9 cellular contexts compared by ENCODE assay signal in genomic region chr18:59696311-59697235, GRCh38. TPM values are rescaled to one million over a fixed set of nuclear protein-coding genes. Genes with fewer than 3 reads are reported as not detected.
DNase-seq lines count a peak whose midpoint lies in the region; ATAC-seq, FAIRE-seq and TF ChIP-seq lines count a peak whose summit lies in the region.
"Had no signal": no experiment of that assay in that cellular context is flagged by ENCODE, and none has a peak within 500 bp of the region (broad histone marks: within the 10 kb centered on the region; RNA-seq: fewer than 3 reads in every experiment).

No MANE protein-coding gene starts in this region.

- peak overlapping the region; percentile 75 for H3K9ac ChIP-seq in astrocyte (ENCODE audit: low read length)

- no peaks in the 10 kb centered on the region for H3K9me3 ChIP-seq in astrocyte (ENCODE audit: insufficient read depth, low read depth, low read length)
- no peaks in the 10 kb centered on the region for H3K9me3 ChIP-seq in testis

- H3K79me2 ChIP-seq in astrocyte (ENCODE audit: insufficient read depth, low read length) = peaks cover 10% of the 10 kb centered on the region

- TF ChIP-seq POLR2A in testis (IDR thresholded peaks at IDR 0.05) = no peak
- TF ChIP-seq POLR2A in H54 (IDR thresholded peaks at IDR 0.05; ENCODE audit: low read depth, low read length) = no peak

- H3K4me1 ChIP-seq in astrocyte (ENCODE audit: insufficient read depth, low read length) = peaks cover 8% of the 10 kb centered on the region
- peaks cover 5% of the 10 kb centered on the region for H3K4me1 ChIP-seq in testis

- H3K27ac ChIP-seq in astrocyte (ENCODE audit: low read depth, low read length) (peak overlapping the region; percentile 21), testis (no peak overlapping the region)

- H3K4me1 Mint-ChIP-seq in astrocyte (ENCODE audit: low read depth, unreplicated experiment) = peaks cover 11% of the 10 kb centered on the region

- peak overlapping the region; percentile 71 for H3K4me3 ChIP-seq in astrocyte (ENCODE audit: insufficient read depth, low read depth, low read length)
- H3K4me3 ChIP-seq in testis = peak overlapping the region; percentile 48 to 52

- intact Hi-C loops in testis (cut with DNase I; ENCODE audit: low total_unique reads) = no loop called here

- DNase-seq in astrocyte (ENCODE audit: low read depth) (peak; percentile 59), islet precursor cell (peak; percentile 77), testis (peak; percentile 23), GOT3 (lab: John Stamatoyannopoulos, UW) (no peak), H54 (ENCODE audit: insufficient read length, low spot score) (no peak), NCI-H146 treated with DMSO at 0.1 percent for 48 hours (lab: John Stamatoyannopoulos, UW; ENCODE audit: unreplicated experiment) (no peak)

- no peak overlapping the region for H3K27ac Mint-ChIP-seq in astrocyte (ENCODE audit: unreplicated experiment)

- 3 to 5% methylated on average over 28 to 74 of the region's 79 CpGs for WGBS in testis, 2 donors

- peak overlapping the region; percentile 94 for H2AFZ ChIP-seq in astrocyte (ENCODE audit: low read depth, low read length)

- TF ChIP-seq CTCF in astrocyte (IDR thresholded peaks at IDR 0.05; ENCODE audit: insufficient read depth, low read depth, low read length) = no peak
- no peak for TF ChIP-seq CTCF in testis (IDR thresholded peaks at IDR 0.05)

- peaks cover 13% of the 10 kb centered on the region for H3K36me3 Mint-ChIP-seq in astrocyte (ENCODE audit: low read depth, unreplicated experiment)

- peak overlapping the region; percentile 92 for H3K4me2 ChIP-seq in astrocyte (ENCODE audit: low read length)

- H3K27me3 ChIP-seq in astrocyte (ENCODE audit: insufficient read depth, low read length) = peaks cover 5% of the 10 kb centered on the region
- H3K27me3 ChIP-seq in testis = no peaks in the 10 kb centered on the region

- H4K20me1 ChIP-seq in astrocyte (ENCODE audit: insufficient read depth, low read length) = no peaks in the 10 kb centered on the region

- H3K9me3 Mint-ChIP-seq in astrocyte (ENCODE audit: unreplicated experiment) = peaks cover 18% of the 10 kb centered on the region

- H3K36me3 ChIP-seq in astrocyte (ENCODE audit: insufficient read depth, low read length) = no peaks in the 10 kb centered on the region
- no peaks in the 10 kb centered on the region for H3K36me3 ChIP-seq in testis (ENCODE audit: low read depth, missing control alignments)

- no peak for FAIRE-seq in astrocyte (lab: Jason Lieb, UNC)
- FAIRE-seq in H54 (lab: Jason Lieb, UNC) = no peak
- FAIRE-seq: islet of Langerhans had no signal

- peaks cover 41% of the 10 kb centered on the region for H3K27me3 Mint-ChIP-seq in astrocyte (ENCODE audit: low read depth, unreplicated experiment)

- peak overlapping the region; percentile 81 for H3K4me3 Mint-ChIP-seq in astrocyte (ENCODE audit: unreplicated experiment)

- ATAC-seq in GM18511 (IDR thresholded peaks at IDR 0.05; ENCODE audit: unreplicated experiment) (peak; percentile 32), HG03064 (IDR thresholded peaks at IDR 0.05; ENCODE audit: low read depth, unreplicated experiment) (peak; percentile 24)

RNA-seq across cellular contexts. Expression of gene CCBE1, which starts 0.7 kb away (rescaled TPM):
- total RNA-seq in astrocyte = 2.7 and 4.1 TPM in 2 replicates
- 1 to 10 TPM; 1.8 to 2.6 TPM for total RNA-seq in testis
- polyA plus RNA-seq in testis (ENCODE audit: insufficient read depth, low read depth, low replicate concordance) = 1.9 TPM

Comparison
In these comparisons a context has a peak if more than half of its experiments do, and no peak if none do; other contexts are left out.
1. DNase-seq: peak in astrocyte (single experiment), islet precursor cell (single experiment) and testis (single experiment); none in GOT3 (single experiment), H54 (single experiment) and NCI-H146 treated with DMSO at 0.1 percent for 48 hours (single experiment).